ENCODE assay signal across 1 cellular context in the genomic region with DNA sequence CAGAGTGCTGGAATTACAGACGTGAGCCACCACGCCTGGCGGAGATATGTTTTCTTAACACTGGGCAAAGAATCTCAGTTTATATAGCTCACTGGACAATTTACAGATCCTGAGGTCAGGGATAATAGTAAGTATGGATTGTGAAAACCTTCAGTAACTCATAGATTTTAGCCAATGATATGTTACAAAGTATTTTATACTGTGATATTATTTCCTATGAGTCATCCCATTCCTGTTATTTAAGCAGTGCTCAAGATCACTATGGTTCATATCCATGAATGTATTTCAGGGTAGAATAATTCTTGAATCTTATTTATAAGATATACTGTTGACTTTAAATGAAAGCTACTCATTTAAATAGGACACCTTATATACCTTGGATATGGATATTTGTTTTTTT.
A peak's percentile ranks its signal among the peaks of the same experiment; 100 is the strongest.
TF ChIP-seq lines count a peak whose summit lies in the region.

No MANE protein-coding gene starts in this region.

TF ChIP-seq in endothelial cell of umbilical vein, 7 proteins besides CTCF, POLR2A, EP300 and RAD21:
- no peak for TF ChIP-seq MYC (IDR thresholded peaks at IDR 0.05; ENCODE audit: low read depth, low read length)
- peak; percentile 63 for TF ChIP-seq FOS (IDR thresholded peaks at IDR 0.05; ENCODE audit: borderline replicate concordance, insufficient read depth, low read length)
- no peak for TF ChIP-seq POLR2AphosphoS5 (IDR thresholded peaks at IDR 0.05; ENCODE audit: insufficient read depth, low read depth, low read length)
- TF ChIP-seq GATA2 (IDR thresholded peaks at IDR 0.05; ENCODE audit: insufficient read depth, insufficient read length, low read depth, low read length) = no peak
- TF ChIP-seq JUN (IDR thresholded peaks at IDR 0.05; ENCODE audit: borderline replicate concordance, insufficient read depth, insufficient read length, low read depth) = peak; percentile 51
- no peak for TF ChIP-seq MAX (IDR thresholded peaks at IDR 0.05; ENCODE audit: insufficient read depth, insufficient read length)
TF ChIP-seq in endothelial cell of umbilical vein: peak in this region for 2.
